In the genomic region with DNA sequence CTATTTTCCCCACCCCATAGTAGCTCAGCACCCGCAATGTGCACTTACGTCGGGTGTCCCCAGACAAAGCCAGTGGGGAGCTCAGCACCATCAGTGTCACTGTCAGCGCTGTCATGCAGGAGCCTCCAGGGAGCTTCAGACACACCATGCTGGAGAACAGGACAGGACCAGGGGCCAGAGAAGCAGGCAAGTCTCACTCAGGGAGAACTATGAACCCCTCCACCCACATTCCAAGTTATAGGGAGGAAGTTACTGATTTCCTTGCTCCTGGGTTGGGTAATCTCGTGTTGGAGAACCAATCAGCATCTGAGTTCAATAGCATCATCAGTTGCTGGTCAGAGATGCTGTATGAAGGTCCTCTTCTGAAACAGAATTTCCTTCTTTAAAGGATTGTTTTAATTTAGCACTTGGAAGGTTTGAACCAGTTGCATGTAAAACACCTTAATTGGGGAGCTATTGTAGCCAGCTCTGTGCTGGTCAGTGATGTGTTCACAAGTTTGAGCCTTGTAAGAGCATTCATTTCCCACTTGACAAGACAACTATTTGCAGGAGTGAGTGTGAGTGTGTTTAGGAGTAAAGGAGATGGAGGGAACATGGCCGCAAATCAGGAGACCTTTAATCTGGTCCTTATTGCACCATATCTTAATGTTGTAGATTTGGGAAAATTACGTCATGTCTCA, we compare ENCODE assay signal across 8 cellular contexts. TPM values are rescaled to one million over a fixed set of nuclear protein-coding genes. Genes with fewer than 3 reads are reported as not detected.
DNase-seq lines count a peak whose midpoint lies in the region; ATAC-seq and TF ChIP-seq lines count a peak whose summit lies in the region.
"Not testable (repeated sequence)": the region's sequence is repeated elsewhere in the genome, so short reads cannot be mapped to it uniquely, and the experiment has no call there.

A gene (minus strand): TSS at position 254 of the 680 bp plus-strand sequence. CDS start 106 bp downstream, at position 148.

- peak within 1 kb of the TSS; percentile 17 for H3K27ac Mint-ChIP-seq in activated T-cell treated with anti-CD3 and anti-CD28 coated beads, Interleukin-2, amount 50 U/mL, for 72 hours
- H3K27ac Mint-ChIP-seq in stimulated activated naive CD8-positive, alpha-beta T cell treated with anti-CD3 and anti-CD28 coated beads, Interleukin-15, Interleukin-2, amounts not matched to agents 100 ng/mL and 50 ng/mL, for 24 hours: peak within 1 kb of the TSS; percentile 68

- peak within 1 kb of the TSS; percentile 74 for H3K4me3 ChIP-seq in OCI-LY3 (ENCODE audit: low read length)
- H3K4me3 ChIP-seq in esophagus squamous epithelium: peak within 1 kb of the TSS in 1 of 4 donors; percentile 24

- H3K4me2 ChIP-seq in OCI-LY3 (ENCODE audit: low read length): peak within 1 kb of the TSS; percentile 62

- not testable (repeated sequence) for H3K9me3 Mint-ChIP-seq in activated T-cell treated with anti-CD3 and anti-CD28 coated beads, Interleukin-2, amount 50 U/mL, for 72 hours; stimulated activated naive CD8-positive, alpha-beta T cell treated with anti-CD3 and anti-CD28 coated beads, Interleukin-15, Interleukin-2, amounts not matched to agents 100 ng/mL and 50 ng/mL, for 24 hours

- H3K4me1 ChIP-seq in OCI-LY3 (ENCODE audit: low read length); esophagus squamous epithelium: not testable (repeated sequence)

- not testable (repeated sequence) for TF ChIP-seq CTCF in OCI-LY3 (IDR thresholded peaks at IDR 0.05; ENCODE audit: low read depth, low read length); esophagus squamous epithelium (IDR thresholded peaks at IDR 0.05)

- intact Hi-C loops in esophagus squamous epithelium (cut with DNase I): loop anchor here (10.0 kb wide), 1 partner anchor 65 kb away; no protein-coding TSS in a partner anchor

- not testable (repeated sequence) for H3K36me3 ChIP-seq in OCI-LY3 (replicated peaks; ENCODE audit: low read depth, low read length); esophagus squamous epithelium

- not testable (repeated sequence) for H3K27me3 Mint-ChIP-seq in activated T-cell treated with anti-CD3 and anti-CD28 coated beads, Interleukin-2, amount 50 U/mL, for 72 hours (ENCODE audit: low read depth); stimulated activated naive CD8-positive, alpha-beta T cell treated with anti-CD3 and anti-CD28 coated beads, Interleukin-15, Interleukin-2, amounts not matched to agents 100 ng/mL and 50 ng/mL, for 24 hours

- peak within 1 kb of the TSS; percentile 54 to 70 for H3K4me3 Mint-ChIP-seq in activated T-cell treated with anti-CD3 and anti-CD28 coated beads, Interleukin-2, amount 50 U/mL, for 72 hours
- H3K4me3 Mint-ChIP-seq in stimulated activated naive CD8-positive, alpha-beta T cell treated with anti-CD3 and anti-CD28 coated beads, Interleukin-15, Interleukin-2, amounts not matched to agents 100 ng/mL and 50 ng/mL, for 24 hours: peak within 1 kb of the TSS; percentile 75

- H3K27me3 ChIP-seq in OCI-LY3 (ENCODE audit: low read depth, low read length); esophagus squamous epithelium: not testable (repeated sequence)

- not testable (repeated sequence) for H3K4me1 Mint-ChIP-seq in activated T-cell treated with anti-CD3 and anti-CD28 coated beads, Interleukin-2, amount 50 U/mL, for 72 hours (ENCODE audit: low read depth)
- H3K4me1 Mint-ChIP-seq in stimulated activated naive CD8-positive, alpha-beta T cell treated with anti-CD3 and anti-CD28 coated beads, Interleukin-15, Interleukin-2, amounts not matched to agents 100 ng/mL and 50 ng/mL, for 24 hours (ENCODE audit: low read depth): peaks cover 17% of the 10 kb centered on the region

- not testable (repeated sequence) for H3K36me3 Mint-ChIP-seq in activated T-cell treated with anti-CD3 and anti-CD28 coated beads, Interleukin-2, amount 50 U/mL, for 72 hours (ENCODE audit: insufficient read depth in 2 of 2)
- peaks cover 12% of the 10 kb centered on the region for H3K36me3 Mint-ChIP-seq in stimulated activated naive CD8-positive, alpha-beta T cell treated with anti-CD3 and anti-CD28 coated beads, Interleukin-15, Interleukin-2, amounts not matched to agents 100 ng/mL and 50 ng/mL, for 24 hours (ENCODE audit: low read depth)

- peak within 1 kb of the TSS; percentile 67 for H3K27ac ChIP-seq in OCI-LY3 (ENCODE audit: low read length)
- H3K27ac ChIP-seq in esophagus squamous epithelium: peak within 1 kb of the TSS in 1 of 4 donors; percentile 48

- peak; percentile 25 for DNase-seq in EH (ENCODE audit: low read depth)
- peak in 1 of 2 donors; percentile 4 for DNase-seq in activated T-cell treated with anti-CD3 and anti-CD28 coated beads, Interleukin-2, amount 50 U/mL, for 72 hours
- DNase-seq in esophagus squamous epithelium (lab: John Stamatoyannopoulos, UW): not testable (repeated sequence)
- peak; percentile 2 to 28 for DNase-seq in lung microvascular endothelial cell (ENCODE audit: low read depth in 2 of 2)

- peaks cover 15% of the 10 kb centered on the region for H4K20me1 ChIP-seq in OCI-LY3 (ENCODE audit: insufficient read depth, low read length)

- WGBS in esophagus squamous epithelium, 2 donors: 6 to 22% methylated on average over 4 to 6 of the region's 7 CpGs

- not testable (repeated sequence) for TF ChIP-seq POLR2A in esophagus squamous epithelium (IDR thresholded peaks at IDR 0.05)

- H3K9ac ChIP-seq in OCI-LY3 (ENCODE audit: low read length): peak within 1 kb of the TSS; percentile 68

- not testable (repeated sequence) for H3K9me3 ChIP-seq in OCI-LY3 (ENCODE audit: insufficient read depth, low read length); esophagus squamous epithelium

- H2AFZ ChIP-seq in OCI-LY3 (ENCODE audit: low read depth, low read length): not testable (repeated sequence)

- H3K79me2 ChIP-seq in OCI-LY3 (ENCODE audit: low read length): peaks cover 45% of the 10 kb centered on the region

- peak; percentile 78 for ATAC-seq in GM19397 (IDR thresholded peaks at IDR 0.05; ENCODE audit: unreplicated experiment)
- ATAC-seq in HG03045 (IDR thresholded peaks at IDR 0.05; ENCODE audit: unreplicated experiment): peak; percentile 97
- peak; percentile 95 to 98 for ATAC-seq in activated T-cell treated with anti-CD3 and anti-CD28 coated beads, Interleukin-2, amount 50 U/mL, for 72 hours (replicated peaks in 1 of 2)

RNA-seq across cellular contexts. Expression of the gene that starts here (rescaled TPM):
- 10 to 100 TPM in 1 of 2 donors, 1 to 10 TPM in 1; 7.4 to 15.1 TPM for total RNA-seq in activated T-cell treated with anti-CD3 and anti-CD28 coated beads, Interleukin-2, amount 50 U/mL, for 72 hours
- 10 to 100 TPM in 3 of 4 donors, 1 to 10 TPM in 1; 3.7 to 68.8 (median 22.4) TPM for total RNA-seq in esophagus squamous epithelium
- total RNA-seq in lung microvascular endothelial cell: 0.40 and 1.5 TPM in 2 replicates
